In the genomic region with DNA sequence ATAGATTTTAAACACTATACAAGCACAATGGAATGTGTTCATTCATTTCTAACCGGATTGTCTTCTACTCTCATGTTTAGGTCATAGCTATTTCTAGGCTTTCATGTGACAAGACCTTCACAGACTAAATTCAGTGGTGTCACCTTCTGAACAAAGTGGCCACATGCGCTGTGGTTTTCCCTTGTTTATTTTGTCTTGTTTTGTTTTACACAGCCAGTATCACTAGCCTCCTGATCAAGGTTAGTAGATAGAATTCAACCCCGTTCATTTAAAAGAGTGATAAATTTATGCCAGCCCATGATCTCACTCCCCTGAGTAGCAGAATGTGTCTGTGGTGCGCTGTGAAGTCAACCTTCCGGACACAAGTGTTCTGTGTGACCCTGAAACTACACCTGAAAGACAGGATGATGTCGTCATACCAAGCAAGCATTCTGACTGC, we compare ENCODE assay signal across 1 cellular context.
TF ChIP-seq lines count a peak whose summit lies in the region.

No MANE protein-coding gene starts in this region.

TF ChIP-seq in GM12878, 131 proteins besides CTCF, POLR2A, EP300 and RAD21 (continued from another document):
- TF ChIP-seq ZNF592 (IDR thresholded peaks at IDR 0.05) (peak; percentile 37; the same call in 1 of the 2 replicates), DPF2 (IDR thresholded peaks at IDR 0.05) (peak; percentile 82; the same call in 1 of the 2 replicates), CHD2 (IDR thresholded peaks at IDR 0.05; ENCODE audit: borderline replicate concordance, low read depth, low read length) (peak; percentile 41), ZNF384 (IDR thresholded peaks at IDR 0.05; ENCODE audit: borderline replicate concordance, low read depth, low read length) (no peak), RFX5 (IDR thresholded peaks at IDR 0.05; ENCODE audit: low read depth, low read length) (no peak), ZBED1 (IDR thresholded peaks at IDR 0.05; ENCODE audit: borderline replicate concordance) (peak; percentile 95), ZNF207 (IDR thresholded peaks at IDR 0.05; ENCODE audit: borderline replicate concordance) (no peak; the same call in 1 of the 2 replicates), BMI1 (IDR thresholded peaks at IDR 0.05; ENCODE audit: borderline replicate concordance) (peak; percentile 54; the same call in 1 of the 2 replicates), EGR1 (IDR thresholded peaks at IDR 0.05; ENCODE audit: borderline replicate concordance in 1 of 2, low read depth in 2 of 2, low read length in 2 of 2) (no peak), NFYA (IDR thresholded peaks at IDR 0.05; ENCODE audit: borderline replicate concordance, low read depth, low read length) (no peak), SREBF1 (IDR thresholded peaks at IDR 0.05; ENCODE audit: low read length) (peak; percentile 15; the same call in 1 of the 2 replicates), SIN3A (IDR thresholded peaks at IDR 0.05; ENCODE audit: low read depth, low read length) (no peak), RBBP5 (conservative IDR thresholded peaks at IDR 0.05) (no peak), IKZF2 (IDR thresholded peaks at IDR 0.05) (peak; percentile 90), MEF2A (IDR thresholded peaks at IDR 0.05; ENCODE audit: insufficient read depth, low read depth, low read length) (peak; percentile 99), KDM1A (IDR thresholded peaks at IDR 0.05; ENCODE audit: borderline replicate concordance) (no peak), PML (IDR thresholded peaks at IDR 0.05; ENCODE audit: low read length) (peak; percentile 68), NR2F1 (conservative IDR thresholded peaks at IDR 0.05) (peak; percentile 93), HDAC2 (IDR thresholded peaks at IDR 0.05) (no peak), USF2 (IDR thresholded peaks at IDR 0.05; ENCODE audit: borderline replicate concordance, low read depth, low read length) (no peak; the same call in 1 of the 2 replicates), GABPA (IDR thresholded peaks at IDR 0.05; ENCODE audit: low read depth) (peak; percentile 61; the same call in 1 of the 2 replicates), SP1 (IDR thresholded peaks at IDR 0.05; ENCODE audit: low read depth, low read length) (peak; percentile 9), MTA3 (IDR thresholded peaks at IDR 0.05; ENCODE audit: borderline replicate concordance, low read length) (peak; percentile 93), POU2F2 (IDR thresholded peaks at IDR 0.05; ENCODE audit: borderline replicate concordance, low read depth, low read length) (no peak), CBX3 (IDR thresholded peaks at IDR 0.05; ENCODE audit: borderline replicate concordance, low read depth) (no peak), FOXM1 (IDR thresholded peaks at IDR 0.05; ENCODE audit: low read depth, low read length) (peak; percentile 96; the same call in 1 of the 2 replicates), IRF4 (IDR thresholded peaks at IDR 0.05; ENCODE audit: low read depth, low read length) (peak; percentile 76; the same call in 1 of the 2 replicates), SMC3 (IDR thresholded peaks at IDR 0.05; ENCODE audit: borderline replicate concordance, low read length) (peak; percentile 17; the same call in 1 of the 2 replicates)
